Comparison of ENCODE assay signal across 1 cellular context in genomic region chr1:19936061-19936750, GRCh38.
TF ChIP-seq lines count a peak whose summit lies in the region.

No MANE protein-coding gene starts in this region.

TF ChIP-seq in HepG2, 621 proteins besides CTCF, POLR2A, EP300 and RAD21:
- TF ChIP-seq ZBTB21 (CRISPR knock-in tag; IDR thresholded peaks at IDR 0.05) (no peak), RARA (CRISPR knock-in tag; IDR thresholded peaks at IDR 0.05) (peak; percentile 53; the same call in 1 of the 2 replicates), ATF7 (IDR thresholded peaks at IDR 0.05) (no peak), ATF7 (CRISPR knock-in tag; IDR thresholded peaks at IDR 0.05) (no peak), ZNF350 (CRISPR knock-in tag; IDR thresholded peaks at IDR 0.05; ENCODE audit: borderline replicate concordance, low read depth) (no peak), PHF8 (CRISPR knock-in tag; IDR thresholded peaks at IDR 0.05) (no peak), TAF1 (CRISPR knock-in tag; IDR thresholded peaks at IDR 0.05) (no peak), HOXD1 (CRISPR knock-in tag; IDR thresholded peaks at IDR 0.05) (peak; percentile 42; the same call in 1 of the 2 replicates), MIER3 (CRISPR knock-in tag; IDR thresholded peaks at IDR 0.05; ENCODE audit: borderline replicate concordance) (no peak), ZBTB7B (CRISPR knock-in tag; IDR thresholded peaks at IDR 0.05) (no peak), ETV5 (CRISPR knock-in tag; IDR thresholded peaks at IDR 0.05; ENCODE audit: borderline replicate concordance) (peak; percentile 90; the same call in 1 of the 2 replicates), ELF1 (CRISPR knock-in tag; IDR thresholded peaks at IDR 0.05) (no peak), PHF21A (CRISPR knock-in tag; IDR thresholded peaks at IDR 0.05) (0 out of 2 replicates have a peak, but pooled peaks have one; percentile 27), DRAP1 (CRISPR knock-in tag; IDR thresholded peaks at IDR 0.05) (no peak), RXRB (CRISPR knock-in tag; IDR thresholded peaks at IDR 0.05; ENCODE audit: borderline replicate concordance) (peak; percentile 36; the same call in 1 of the 2 replicates), MATR3 (CRISPR knock-in tag; IDR thresholded peaks at IDR 0.05) (no peak), NAIF1 (CRISPR knock-in tag; IDR thresholded peaks at IDR 0.05; ENCODE audit: borderline replicate concordance) (no peak), SOX6 (IDR thresholded peaks at IDR 0.05) (no peak), SOX6 (CRISPR knock-in tag; IDR thresholded peaks at IDR 0.05) (peak; percentile 28; the same call in 1 of the 2 replicates), ZNF317 (CRISPR knock-in tag; IDR thresholded peaks at IDR 0.05) (peak; percentile 88), JDP2 (CRISPR knock-in tag; IDR thresholded peaks at IDR 0.05; ENCODE audit: borderline replicate concordance) (no peak), TEAD3 (CRISPR knock-in tag; optimal IDR thresholded peaks at IDR 0.05; ENCODE audit: borderline replicate concordance) (no peak), IKZF4 (CRISPR knock-in tag; IDR thresholded peaks at IDR 0.05; ENCODE audit: borderline replicate concordance, low read depth, not compliant biosample characterization) (no peak), SP5 (CRISPR knock-in tag; IDR thresholded peaks at IDR 0.05; ENCODE audit: borderline replicate concordance, low read depth) (peak; percentile 39; the same call in 1 of the 2 replicates), ZNF788 (CRISPR knock-in tag; IDR thresholded peaks at IDR 0.05; ENCODE audit: borderline replicate concordance) (no peak), HMG20A (CRISPR knock-in tag; IDR thresholded peaks at IDR 0.05; ENCODE audit: borderline replicate concordance) (no peak), MEIS2 (CRISPR knock-in tag; IDR thresholded peaks at IDR 0.05) (peak; percentile 84; the same call in 1 of the 2 replicates), ZNF616 (CRISPR knock-in tag; IDR thresholded peaks at IDR 0.05; ENCODE audit: low read depth) (peak; percentile 81; the same call in 1 of the 2 replicates), KMT2B (CRISPR knock-in tag; IDR thresholded peaks at IDR 0.05) (no peak), SALL1 (CRISPR knock-in tag; IDR thresholded peaks at IDR 0.05) (0 out of 2 replicates have a peak, but pooled peaks have one; percentile 22), ZNF850 (CRISPR knock-in tag; conservative IDR thresholded peaks at IDR 0.05) (no peak), ELF3 (CRISPR knock-in tag; IDR thresholded peaks at IDR 0.05) (0 out of 2 replicates have a peak, but pooled peaks have one; percentile 42), NR2F6 (IDR thresholded peaks at IDR 0.05) (peak; percentile 19; the same call in 1 of the 2 replicates), NR2F6 (CRISPR knock-in tag; IDR thresholded peaks at IDR 0.05) (peak; percentile 39), GATA4 (IDR thresholded peaks at IDR 0.05; ENCODE audit: borderline replicate concordance, low read depth) (peak; percentile 55; the same call in 1 of the 2 replicates), MED1 (CRISPR knock-in tag; IDR thresholded peaks at IDR 0.05) (peak; percentile 69), FOXK2 (IDR thresholded peaks at IDR 0.05) (no peak), ZNF329 (CRISPR knock-in tag; IDR thresholded peaks at IDR 0.05; ENCODE audit: low read depth) (peak; percentile 92), ZKSCAN1 (IDR thresholded peaks at IDR 0.05; ENCODE audit: low read length) (no peak), ZNF44 (CRISPR knock-in tag; IDR thresholded peaks at IDR 0.05) (no peak), ATF5 (CRISPR knock-in tag; IDR thresholded peaks at IDR 0.05; ENCODE audit: low read depth) (no peak), ZNF292 (CRISPR knock-in tag; IDR thresholded peaks at IDR 0.05; ENCODE audit: borderline replicate concordance, low read depth) (no peak), NFATC3 (CRISPR knock-in tag; IDR thresholded peaks at IDR 0.05) (no peak), RFXAP (CRISPR knock-in tag; IDR thresholded peaks at IDR 0.05; ENCODE audit: borderline replicate concordance) (no peak), SOX5 (CRISPR knock-in tag; IDR thresholded peaks at IDR 0.05; ENCODE audit: borderline replicate concordance) (peak; percentile 82; the same call in 1 of the 2 replicates), GABPA (IDR thresholded peaks at IDR 0.05; ENCODE audit: low read depth, low read length) (no peak), GABPA (CRISPR knock-in tag; IDR thresholded peaks at IDR 0.05; ENCODE audit: low read depth) (peak; percentile 49; the same call in 1 of the 2 replicates), SOX13 (IDR thresholded peaks at IDR 0.05) (no peak), SOX13 (CRISPR knock-in tag; conservative IDR thresholded peaks at IDR 0.05 in 1 of 2, IDR thresholded peaks at IDR 0.05 in 1 of 2) (peak in 1 of 2 experiments; percentile 62; a peak in 2 of 4 replicates)
- TF ChIP-seq, protein P1, sequence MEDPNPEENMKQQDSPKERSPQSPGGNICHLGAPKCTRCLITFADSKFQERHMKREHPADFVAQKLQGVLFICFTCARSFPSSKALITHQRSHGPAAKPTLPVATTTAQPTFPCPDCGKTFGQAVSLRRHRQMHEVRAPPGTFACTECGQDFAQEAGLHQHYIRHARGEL (CRISPR knock-in tag; IDR thresholded peaks at IDR 0.05) = no peak
- TF ChIP-seq, protein P2, sequence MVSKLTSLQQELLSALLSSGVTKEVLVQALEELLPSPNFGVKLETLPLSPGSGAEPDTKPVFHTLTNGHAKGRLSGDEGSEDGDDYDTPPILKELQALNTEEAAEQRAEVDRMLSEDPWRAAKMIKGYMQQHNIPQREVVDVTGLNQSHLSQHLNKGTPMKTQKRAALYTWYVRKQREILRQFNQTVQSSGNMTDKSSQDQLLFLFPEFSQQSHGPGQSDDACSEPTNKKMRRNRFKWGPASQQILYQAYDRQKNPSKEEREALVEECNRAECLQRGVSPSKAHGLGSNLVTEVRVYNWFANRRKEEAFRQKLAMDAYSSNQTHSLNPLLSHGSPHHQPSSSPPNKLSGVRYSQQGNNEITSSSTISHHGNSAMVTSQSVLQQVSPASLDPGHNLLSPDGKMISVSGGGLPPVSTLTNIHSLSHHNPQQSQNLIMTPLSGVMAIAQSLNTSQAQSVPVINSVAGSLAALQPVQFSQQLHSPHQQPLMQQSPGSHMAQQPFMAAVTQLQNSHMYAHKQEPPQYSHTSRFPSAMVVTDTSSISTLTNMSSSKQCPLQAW (CRISPR knock-in tag; IDR thresholded peaks at IDR 0.05) = peak; percentile 51; the same call in 1 of the 2 replicates
- TF ChIP-seq, protein P3, sequence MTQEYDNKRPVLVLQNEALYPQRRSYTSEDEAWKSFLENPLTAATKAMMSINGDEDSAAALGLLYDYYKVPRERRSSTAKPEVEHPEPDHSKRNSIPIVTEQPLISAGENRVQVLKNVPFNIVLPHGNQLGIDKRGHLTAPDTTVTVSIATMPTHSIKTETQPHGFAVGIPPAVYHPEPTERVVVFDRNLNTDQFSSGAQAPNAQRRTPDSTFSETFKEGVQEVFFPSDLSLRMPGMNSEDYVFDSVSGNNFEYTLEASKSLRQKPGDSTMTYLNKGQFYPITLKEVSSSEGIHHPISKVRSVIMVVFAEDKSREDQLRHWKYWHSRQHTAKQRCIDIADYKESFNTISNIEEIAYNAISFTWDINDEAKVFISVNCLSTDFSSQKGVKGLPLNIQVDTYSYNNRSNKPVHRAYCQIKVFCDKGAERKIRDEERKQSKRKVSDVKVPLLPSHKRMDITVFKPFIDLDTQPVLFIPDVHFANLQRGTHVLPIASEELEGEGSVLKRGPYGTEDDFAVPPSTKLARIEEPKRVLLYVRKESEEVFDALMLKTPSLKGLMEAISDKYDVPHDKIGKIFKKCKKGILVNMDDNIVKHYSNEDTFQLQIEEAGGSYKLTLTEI (CRISPR knock-in tag; conservative IDR thresholded peaks at IDR 0.05) = no peak
- TF ChIP-seq, protein P4, sequence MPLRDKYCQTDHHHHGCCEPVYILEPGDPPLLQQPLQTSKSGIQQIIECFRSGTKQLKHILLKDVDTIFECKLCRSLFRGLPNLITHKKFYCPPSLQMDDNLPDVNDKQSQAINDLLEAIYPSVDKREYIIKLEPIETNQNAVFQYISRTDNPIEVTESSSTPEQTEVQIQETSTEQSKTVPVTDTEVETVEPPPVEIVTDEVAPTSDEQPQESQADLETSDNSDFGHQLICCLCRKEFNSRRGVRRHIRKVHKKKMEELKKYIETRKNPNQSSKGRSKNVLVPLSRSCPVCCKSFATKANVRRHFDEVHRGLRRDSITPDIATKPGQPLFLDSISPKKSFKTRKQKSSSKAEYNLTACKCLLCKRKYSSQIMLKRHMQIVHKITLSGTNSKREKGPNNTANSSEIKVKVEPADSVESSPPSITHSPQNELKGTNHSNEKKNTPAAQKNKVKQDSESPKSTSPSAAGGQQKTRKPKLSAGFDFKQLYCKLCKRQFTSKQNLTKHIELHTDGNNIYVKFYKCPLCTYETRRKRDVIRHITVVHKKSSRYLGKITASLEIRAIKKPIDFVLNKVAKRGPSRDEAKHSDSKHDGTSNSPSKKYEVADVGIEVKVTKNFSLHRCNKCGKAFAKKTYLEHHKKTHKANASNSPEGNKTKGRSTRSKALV (CRISPR knock-in tag; IDR thresholded peaks at IDR 0.05) = no peak
- TF ChIP-seq, protein P5, sequence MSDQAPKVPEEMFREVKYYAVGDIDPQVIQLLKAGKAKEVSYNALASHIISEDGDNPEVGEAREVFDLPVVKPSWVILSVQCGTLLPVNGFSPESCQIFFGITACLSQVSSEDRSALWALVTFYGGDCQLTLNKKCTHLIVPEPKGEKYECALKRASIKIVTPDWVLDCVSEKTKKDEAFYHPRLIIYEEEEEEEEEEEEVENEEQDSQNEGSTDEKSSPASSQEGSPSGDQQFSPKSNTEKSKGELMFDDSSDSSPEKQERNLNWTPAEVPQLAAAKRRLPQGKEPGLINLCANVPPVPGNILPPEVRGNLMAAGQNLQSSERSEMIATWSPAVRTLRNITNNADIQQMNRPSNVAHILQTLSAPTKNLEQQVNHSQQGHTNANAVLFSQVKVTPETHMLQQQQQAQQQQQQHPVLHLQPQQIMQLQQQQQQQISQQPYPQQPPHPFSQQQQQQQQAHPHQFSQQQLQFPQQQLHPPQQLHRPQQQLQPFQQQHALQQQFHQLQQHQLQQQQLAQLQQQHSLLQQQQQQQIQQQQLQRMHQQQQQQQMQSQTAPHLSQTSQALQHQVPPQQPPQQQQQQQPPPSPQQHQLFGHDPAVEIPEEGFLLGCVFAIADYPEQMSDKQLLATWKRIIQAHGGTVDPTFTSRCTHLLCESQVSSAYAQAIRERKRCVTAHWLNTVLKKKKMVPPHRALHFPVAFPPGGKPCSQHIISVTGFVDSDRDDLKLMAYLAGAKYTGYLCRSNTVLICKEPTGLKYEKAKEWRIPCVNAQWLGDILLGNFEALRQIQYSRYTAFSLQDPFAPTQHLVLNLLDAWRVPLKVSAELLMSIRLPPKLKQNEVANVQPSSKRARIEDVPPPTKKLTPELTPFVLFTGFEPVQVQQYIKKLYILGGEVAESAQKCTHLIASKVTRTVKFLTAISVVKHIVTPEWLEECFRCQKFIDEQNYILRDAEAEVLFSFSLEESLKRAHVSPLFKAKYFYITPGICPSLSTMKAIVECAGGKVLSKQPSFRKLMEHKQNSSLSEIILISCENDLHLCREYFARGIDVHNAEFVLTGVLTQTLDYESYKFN (CRISPR knock-in tag; conservative IDR thresholded peaks at IDR 0.05) = peak; percentile 68
- TF ChIP-seq, protein P6, sequence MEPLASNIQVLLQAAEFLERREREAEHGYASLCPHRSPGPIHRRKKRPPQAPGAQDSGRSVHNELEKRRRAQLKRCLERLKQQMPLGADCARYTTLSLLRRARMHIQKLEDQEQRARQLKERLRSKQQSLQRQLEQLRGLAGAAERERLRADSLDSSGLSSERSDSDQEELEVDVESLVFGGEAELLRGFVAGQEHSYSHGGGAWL (CRISPR knock-in tag; IDR thresholded peaks at IDR 0.05) = no peak
- TF ChIP-seq, protein P7, sequence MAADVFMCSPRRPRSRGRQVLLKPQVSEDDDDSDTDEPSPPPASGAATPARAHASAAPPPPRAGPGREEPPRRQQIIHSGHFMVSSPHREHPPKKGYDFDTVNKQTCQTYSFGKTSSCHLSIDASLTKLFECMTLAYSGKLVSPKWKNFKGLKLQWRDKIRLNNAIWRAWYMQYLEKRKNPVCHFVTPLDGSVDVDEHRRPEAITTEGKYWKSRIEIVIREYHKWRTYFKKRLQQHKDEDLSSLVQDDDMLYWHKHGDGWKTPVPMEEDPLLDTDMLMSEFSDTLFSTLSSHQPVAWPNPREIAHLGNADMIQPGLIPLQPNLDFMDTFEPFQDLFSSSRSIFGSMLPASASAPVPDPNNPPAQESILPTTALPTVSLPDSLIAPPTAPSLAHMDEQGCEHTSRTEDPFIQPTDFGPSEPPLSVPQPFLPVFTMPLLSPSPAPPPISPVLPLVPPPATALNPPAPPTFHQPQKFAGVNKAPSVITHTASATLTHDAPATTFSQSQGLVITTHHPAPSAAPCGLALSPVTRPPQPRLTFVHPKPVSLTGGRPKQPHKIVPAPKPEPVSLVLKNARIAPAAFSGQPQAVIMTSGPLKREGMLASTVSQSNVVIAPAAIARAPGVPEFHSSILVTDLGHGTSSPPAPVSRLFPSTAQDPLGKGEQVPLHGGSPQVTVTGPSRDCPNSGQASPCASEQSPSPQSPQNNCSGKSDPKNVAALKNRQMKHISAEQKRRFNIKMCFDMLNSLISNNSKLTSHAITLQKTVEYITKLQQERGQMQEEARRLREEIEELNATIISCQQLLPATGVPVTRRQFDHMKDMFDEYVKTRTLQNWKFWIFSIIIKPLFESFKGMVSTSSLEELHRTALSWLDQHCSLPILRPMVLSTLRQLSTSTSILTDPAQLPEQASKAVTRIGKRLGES (CRISPR knock-in tag; IDR thresholded peaks at IDR 0.05; ENCODE audit: borderline replicate concordance) = no peak
